13 cellular contexts compared by ENCODE assay signal in the genomic region with DNA sequence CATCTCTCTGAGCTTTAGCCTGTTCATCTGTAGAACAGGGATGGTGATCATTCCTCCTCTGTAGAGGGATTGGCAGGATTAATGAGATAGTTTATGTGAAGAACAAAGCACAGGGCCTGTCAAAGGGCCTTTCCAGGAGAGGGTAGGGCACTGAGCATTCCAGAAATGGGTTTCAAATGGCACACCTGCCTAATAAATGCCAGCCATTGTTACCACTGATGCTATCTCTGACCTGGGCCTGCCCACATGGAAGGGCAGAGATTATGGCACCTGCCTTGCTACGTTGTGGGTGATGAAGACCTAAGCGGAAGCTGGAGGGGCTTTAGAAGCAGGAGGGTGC. TPM values are rescaled to one million over a fixed set of nuclear protein-coding genes. Genes with fewer than 3 reads are reported as not detected.
"Had no signal": no experiment of that assay in that cellular context is flagged by ENCODE, and none has a peak within 500 bp of the region (broad histone marks: within the 10 kb centered on the region; RNA-seq: fewer than 3 reads in every experiment).

No MANE protein-coding gene starts in this region.

- H3K27me3 Mint-ChIP-seq: activated CD4-positive, alpha-beta memory T cell treated with anti-CD3 and anti-CD28 coated beads for 36 hours; activated naive CD8-positive, alpha-beta T cell treated with anti-CD3 and anti-CD28 coated beads, Interleukin-2, amount 10 ng/mL, durations not matched to agents 7 days and 5 days had no signal

- H3K27ac ChIP-seq: skin epidermis had no signal

- H3K4me3 ChIP-seq: heart right ventricle, skin epidermis had no signal

- DNase-seq: activated CD4-positive, alpha-beta memory T cell treated with anti-CD3 and anti-CD28 coated beads for 36 hours; activated CD4-positive, CD25-positive, alpha-beta regulatory T cell treated with anti-CD3 and anti-CD28 coated beads, Interleukin-2, amount 50 U/mL, for 72 hours; activated naive CD8-positive, alpha-beta T cell treated with anti-CD3 and anti-CD28 coated beads, Interleukin-2, amount 10 ng/mL, durations not matched to agents 7 days and 5 days; activated T-cell treated with anti-CD3 and anti-CD28 coated beads, Interleukin-2, amount 50 U/mL, for 48 hours; aorta; heart right ventricle; trophoblast cell had no signal

- ATAC-seq: stimulated activated effector memory CD8-positive, alpha-beta T cell treated with anti-CD3 and anti-CD28 coated beads, Interleukin-12 subunit alpha, Interleukin-12 subunit beta, amount 100 ng/mL, for 72 hours had no signal

- H3K9me3 ChIP-seq: heart right ventricle had no signal

- H3K27ac Mint-ChIP-seq: activated CD4-positive, alpha-beta memory T cell treated with anti-CD3 and anti-CD28 coated beads for 36 hours; activated naive CD8-positive, alpha-beta T cell treated with anti-CD3 and anti-CD28 coated beads, Interleukin-2, amount 10 ng/mL, durations not matched to agents 7 days and 5 days; stimulated activated effector memory CD8-positive, alpha-beta T cell treated with anti-CD3 and anti-CD28 coated beads, Interleukin-12 subunit alpha, Interleukin-12 subunit beta, amount 100 ng/mL, for 72 hours had no signal

- H3K4me1 Mint-ChIP-seq: activated naive CD8-positive, alpha-beta T cell treated with anti-CD3 and anti-CD28 coated beads, Interleukin-2, amount 10 ng/mL, durations not matched to agents 7 days and 5 days; stimulated activated effector memory CD8-positive, alpha-beta T cell treated with anti-CD3 and anti-CD28 coated beads, Interleukin-12 subunit alpha, Interleukin-12 subunit beta, amount 100 ng/mL, for 72 hours had no signal

- H3K4me3 Mint-ChIP-seq: activated CD4-positive, alpha-beta memory T cell treated with anti-CD3 and anti-CD28 coated beads for 36 hours; activated naive CD8-positive, alpha-beta T cell treated with anti-CD3 and anti-CD28 coated beads, Interleukin-2, amount 10 ng/mL, durations not matched to agents 7 days and 5 days; neural crest cell; stimulated activated effector memory CD8-positive, alpha-beta T cell treated with anti-CD3 and anti-CD28 coated beads, Interleukin-12 subunit alpha, Interleukin-12 subunit beta, amount 100 ng/mL, for 72 hours had no signal

- H3K9me3 Mint-ChIP-seq: activated CD4-positive, alpha-beta memory T cell treated with anti-CD3 and anti-CD28 coated beads for 36 hours; activated naive CD8-positive, alpha-beta T cell treated with anti-CD3 and anti-CD28 coated beads, Interleukin-2, amount 10 ng/mL, durations not matched to agents 7 days and 5 days; neural crest cell; stimulated activated effector memory CD8-positive, alpha-beta T cell treated with anti-CD3 and anti-CD28 coated beads, Interleukin-12 subunit alpha, Interleukin-12 subunit beta, amount 100 ng/mL, for 72 hours had no signal

- H3K27me3 ChIP-seq: heart right ventricle had no signal

- H3K36me3 Mint-ChIP-seq: activated CD4-positive, alpha-beta memory T cell treated with anti-CD3 and anti-CD28 coated beads for 36 hours; activated naive CD8-positive, alpha-beta T cell treated with anti-CD3 and anti-CD28 coated beads, Interleukin-2, amount 10 ng/mL, durations not matched to agents 7 days and 5 days; stimulated activated effector memory CD8-positive, alpha-beta T cell treated with anti-CD3 and anti-CD28 coated beads, Interleukin-12 subunit alpha, Interleukin-12 subunit beta, amount 100 ng/mL, for 72 hours had no signal

RNA-seq across cellular contexts. Expression of a gene that starts 46.6 kb away (rescaled TPM):
- total RNA-seq: mesenteric fat pad had no signal

RNA-seq across cellular contexts. Expression of a gene that starts 49.5 kb away (rescaled TPM):
- total RNA-seq: activated CD4-positive, alpha-beta memory T cell treated with anti-CD3 and anti-CD28 coated beads for 36 hours; activated naive CD8-positive, alpha-beta T cell treated with anti-CD3 and anti-CD28 coated beads, Interleukin-2, amount 10 ng/mL, durations not matched to agents 7 days and 5 days; bronchial epithelial cell; osteocyte had no signal
